In the genomic region with DNA sequence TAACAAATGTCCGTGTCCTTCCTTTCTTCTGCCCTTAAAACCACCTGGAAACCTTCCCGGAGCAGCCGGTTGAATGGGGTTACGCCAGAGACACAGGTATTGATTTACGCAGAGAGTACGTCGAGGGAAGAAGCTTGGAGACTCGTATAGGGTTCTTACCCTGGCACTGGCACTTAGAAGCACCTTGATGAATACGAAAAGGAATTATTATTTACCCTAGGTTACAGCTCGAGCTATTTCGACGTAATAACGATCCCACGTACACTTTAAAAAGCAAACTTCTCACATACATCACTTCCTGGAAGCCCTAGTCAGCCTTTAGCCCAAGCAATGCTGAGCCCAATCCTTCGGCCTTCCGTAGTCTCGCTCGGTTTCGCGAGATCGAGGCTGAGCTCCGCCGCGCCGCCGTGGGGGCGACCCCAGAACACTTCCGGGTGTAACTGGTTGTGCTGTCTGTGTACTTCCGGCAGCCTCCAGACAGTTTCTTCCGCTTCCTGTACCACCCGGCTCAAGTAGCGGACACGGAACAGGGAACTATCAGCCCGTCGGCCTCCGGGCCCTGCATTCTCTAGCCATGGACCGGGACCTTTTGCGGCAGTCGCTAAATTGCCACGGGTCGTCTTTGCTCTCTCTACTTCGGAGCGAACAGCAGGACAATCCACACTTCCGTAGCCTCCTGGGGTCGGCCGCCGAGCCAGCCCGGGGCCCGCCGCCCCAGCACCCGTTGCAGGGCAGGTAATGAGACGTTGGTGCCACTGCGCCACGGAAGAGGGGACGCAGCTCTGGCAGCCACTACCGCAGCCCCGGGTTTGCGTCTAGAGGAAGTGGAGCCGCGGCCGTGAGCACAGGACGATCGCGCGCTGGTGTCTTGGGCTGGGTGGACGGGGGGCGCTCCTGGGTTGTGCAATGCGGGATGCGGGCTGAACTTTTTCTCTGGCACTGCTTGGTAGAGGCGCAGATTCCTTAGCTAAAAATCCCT, we compare ENCODE assay signal across 1 cellular context.
TF ChIP-seq lines count a peak whose summit lies in the region.

A gene with protein sequence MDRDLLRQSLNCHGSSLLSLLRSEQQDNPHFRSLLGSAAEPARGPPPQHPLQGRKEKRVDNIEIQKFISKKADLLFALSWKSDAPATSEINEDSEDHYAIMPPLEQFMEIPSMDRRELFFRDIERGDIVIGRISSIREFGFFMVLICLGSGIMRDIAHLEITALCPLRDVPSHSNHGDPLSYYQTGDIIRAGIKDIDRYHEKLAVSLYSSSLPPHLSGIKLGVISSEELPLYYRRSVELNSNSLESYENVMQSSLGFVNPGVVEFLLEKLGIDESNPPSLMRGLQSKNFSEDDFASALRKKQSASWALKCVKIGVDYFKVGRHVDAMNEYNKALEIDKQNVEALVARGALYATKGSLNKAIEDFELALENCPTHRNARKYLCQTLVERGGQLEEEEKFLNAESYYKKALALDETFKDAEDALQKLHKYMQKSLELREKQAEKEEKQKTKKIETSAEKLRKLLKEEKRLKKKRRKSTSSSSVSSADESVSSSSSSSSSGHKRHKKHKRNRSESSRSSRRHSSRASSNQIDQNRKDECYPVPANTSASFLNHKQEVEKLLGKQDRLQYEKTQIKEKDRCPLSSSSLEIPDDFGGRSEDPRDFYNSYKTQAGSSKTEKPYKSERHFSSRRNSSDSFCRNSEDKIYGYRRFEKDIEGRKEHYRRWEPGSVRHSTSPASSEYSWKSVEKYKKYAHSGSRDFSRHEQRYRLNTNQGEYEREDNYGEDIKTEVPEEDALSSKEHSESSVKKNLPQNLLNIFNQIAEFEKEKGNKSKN (plus strand): TSS at position 476 of the 979 bp plus-strand sequence. CDS start 99 bp downstream, at position 575.

TF ChIP-seq in HepG2, 621 proteins besides CTCF, POLR2A, EP300 and RAD21 (continued from another document and continues in another):
- TF ChIP-seq, protein P1, sequence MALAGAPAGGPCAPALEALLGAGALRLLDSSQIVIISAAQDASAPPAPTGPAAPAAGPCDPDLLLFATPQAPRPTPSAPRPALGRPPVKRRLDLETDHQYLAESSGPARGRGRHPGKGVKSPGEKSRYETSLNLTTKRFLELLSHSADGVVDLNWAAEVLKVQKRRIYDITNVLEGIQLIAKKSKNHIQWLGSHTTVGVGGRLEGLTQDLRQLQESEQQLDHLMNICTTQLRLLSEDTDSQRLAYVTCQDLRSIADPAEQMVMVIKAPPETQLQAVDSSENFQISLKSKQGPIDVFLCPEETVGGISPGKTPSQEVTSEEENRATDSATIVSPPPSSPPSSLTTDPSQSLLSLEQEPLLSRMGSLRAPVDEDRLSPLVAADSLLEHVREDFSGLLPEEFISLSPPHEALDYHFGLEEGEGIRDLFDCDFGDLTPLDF (CRISPR knock-in tag; IDR thresholded peaks at IDR 0.05): peak; percentile 25; the same call in 1 of the 2 replicates
- TF ChIP-seq, protein P2, sequence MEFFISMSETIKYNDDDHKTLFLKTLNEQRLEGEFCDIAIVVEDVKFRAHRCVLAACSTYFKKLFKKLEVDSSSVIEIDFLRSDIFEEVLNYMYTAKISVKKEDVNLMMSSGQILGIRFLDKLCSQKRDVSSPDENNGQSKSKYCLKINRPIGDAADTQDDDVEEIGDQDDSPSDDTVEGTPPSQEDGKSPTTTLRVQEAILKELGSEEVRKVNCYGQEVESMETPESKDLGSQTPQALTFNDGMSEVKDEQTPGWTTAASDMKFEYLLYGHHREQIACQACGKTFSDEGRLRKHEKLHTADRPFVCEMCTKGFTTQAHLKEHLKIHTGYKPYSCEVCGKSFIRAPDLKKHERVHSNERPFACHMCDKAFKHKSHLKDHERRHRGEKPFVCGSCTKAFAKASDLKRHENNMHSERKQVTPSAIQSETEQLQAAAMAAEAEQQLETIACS (CRISPR knock-in tag; IDR thresholded peaks at IDR 0.05): no peak; the same call in 1 of the 2 replicates
- TF ChIP-seq SYNCRIP (IDR thresholded peaks at IDR 0.05; ENCODE audit: insufficient read depth, low read depth, low read length): no peak
- peak; percentile 58; the same call in 1 of the 2 replicates for TF ChIP-seq SALL2 (CRISPR knock-in tag; IDR thresholded peaks at IDR 0.05)
- TF ChIP-seq THAP11 (CRISPR knock-in tag; IDR thresholded peaks at IDR 0.05): peak; percentile 96
- TF ChIP-seq ZFP1 (CRISPR knock-in tag; IDR thresholded peaks at IDR 0.05): no peak
- TF ChIP-seq, protein P3, sequence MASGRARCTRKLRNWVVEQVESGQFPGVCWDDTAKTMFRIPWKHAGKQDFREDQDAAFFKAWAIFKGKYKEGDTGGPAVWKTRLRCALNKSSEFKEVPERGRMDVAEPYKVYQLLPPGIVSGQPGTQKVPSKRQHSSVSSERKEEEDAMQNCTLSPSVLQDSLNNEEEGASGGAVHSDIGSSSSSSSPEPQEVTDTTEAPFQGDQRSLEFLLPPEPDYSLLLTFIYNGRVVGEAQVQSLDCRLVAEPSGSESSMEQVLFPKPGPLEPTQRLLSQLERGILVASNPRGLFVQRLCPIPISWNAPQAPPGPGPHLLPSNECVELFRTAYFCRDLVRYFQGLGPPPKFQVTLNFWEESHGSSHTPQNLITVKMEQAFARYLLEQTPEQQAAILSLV (CRISPR knock-in tag; IDR thresholded peaks at IDR 0.05; ENCODE audit: borderline replicate concordance): peak; percentile 75; the same call in 1 of the 2 replicates
- TF ChIP-seq PPARG (CRISPR knock-in tag; conservative IDR thresholded peaks at IDR 0.05): no peak; the same call in 1 of the 2 replicates
- TF ChIP-seq, protein P4, sequence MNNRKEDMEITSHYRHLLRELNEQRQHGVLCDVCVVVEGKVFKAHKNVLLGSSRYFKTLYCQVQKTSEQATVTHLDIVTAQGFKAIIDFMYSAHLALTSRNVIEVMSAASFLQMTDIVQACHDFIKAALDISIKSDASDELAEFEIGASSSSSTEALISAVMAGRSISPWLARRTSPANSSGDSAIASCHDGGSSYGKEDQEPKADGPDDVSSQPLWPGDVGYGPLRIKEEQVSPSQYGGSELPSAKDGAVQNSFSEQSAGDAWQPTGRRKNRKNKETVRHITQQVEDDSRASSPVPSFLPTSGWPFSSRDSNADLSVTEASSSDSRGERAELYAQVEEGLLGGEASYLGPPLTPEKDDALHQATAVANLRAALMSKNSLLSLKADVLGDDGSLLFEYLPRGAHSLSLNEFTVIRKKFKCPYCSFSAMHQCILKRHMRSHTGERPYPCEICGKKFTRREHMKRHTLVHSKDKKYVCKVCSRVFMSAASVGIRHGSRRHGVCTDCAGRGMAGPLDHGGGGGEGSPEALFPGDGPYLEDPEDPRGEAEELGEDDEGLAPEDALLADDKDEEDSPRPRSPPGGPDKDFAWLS (CRISPR knock-in tag; IDR thresholded peaks at IDR 0.05; ENCODE audit: borderline replicate concordance): no peak
- TF ChIP-seq SUZ12 (IDR thresholded peaks at IDR 0.05; ENCODE audit: low read depth, low read length): no peak
- TF ChIP-seq, protein P5, sequence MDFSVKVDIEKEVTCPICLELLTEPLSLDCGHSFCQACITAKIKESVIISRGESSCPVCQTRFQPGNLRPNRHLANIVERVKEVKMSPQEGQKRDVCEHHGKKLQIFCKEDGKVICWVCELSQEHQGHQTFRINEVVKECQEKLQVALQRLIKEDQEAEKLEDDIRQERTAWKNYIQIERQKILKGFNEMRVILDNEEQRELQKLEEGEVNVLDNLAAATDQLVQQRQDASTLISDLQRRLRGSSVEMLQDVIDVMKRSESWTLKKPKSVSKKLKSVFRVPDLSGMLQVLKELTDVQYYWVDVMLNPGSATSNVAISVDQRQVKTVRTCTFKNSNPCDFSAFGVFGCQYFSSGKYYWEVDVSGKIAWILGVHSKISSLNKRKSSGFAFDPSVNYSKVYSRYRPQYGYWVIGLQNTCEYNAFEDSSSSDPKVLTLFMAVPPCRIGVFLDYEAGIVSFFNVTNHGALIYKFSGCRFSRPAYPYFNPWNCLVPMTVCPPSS (IDR thresholded peaks at IDR 0.05): no peak
- TF ChIP-seq, protein P6, sequence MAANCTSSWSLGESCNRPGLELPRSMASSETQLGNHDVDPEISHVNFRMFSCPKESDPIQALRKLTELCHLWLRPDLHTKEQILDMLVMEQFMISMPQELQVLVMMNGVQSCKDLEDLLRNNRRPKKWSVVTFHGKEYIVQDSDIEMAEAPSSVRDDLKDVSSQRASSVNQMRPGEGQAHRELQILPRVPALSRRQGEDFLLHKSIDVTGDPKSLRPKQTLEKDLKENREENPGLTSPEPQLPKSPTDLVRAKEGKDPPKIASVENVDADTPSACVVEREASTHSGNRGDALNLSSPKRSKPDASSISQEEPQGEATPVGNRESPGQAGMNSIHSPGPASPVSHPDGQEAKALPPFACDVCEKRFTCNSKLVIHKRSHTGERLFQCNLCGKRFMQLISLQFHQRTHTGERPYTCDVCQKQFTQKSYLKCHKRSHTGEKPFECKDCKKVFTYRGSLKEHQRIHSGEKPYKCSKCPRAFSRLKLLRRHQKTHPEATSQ (CRISPR knock-in tag; IDR thresholded peaks at IDR 0.05; ENCODE audit: borderline replicate concordance): 0 out of 2 replicates have a peak, but pooled peaks have one; percentile 46
- TF ChIP-seq REPIN1 (CRISPR knock-in tag; IDR thresholded peaks at IDR 0.05; ENCODE audit: borderline replicate concordance, low read depth): peak; percentile 85
- TF ChIP-seq, protein P7, sequence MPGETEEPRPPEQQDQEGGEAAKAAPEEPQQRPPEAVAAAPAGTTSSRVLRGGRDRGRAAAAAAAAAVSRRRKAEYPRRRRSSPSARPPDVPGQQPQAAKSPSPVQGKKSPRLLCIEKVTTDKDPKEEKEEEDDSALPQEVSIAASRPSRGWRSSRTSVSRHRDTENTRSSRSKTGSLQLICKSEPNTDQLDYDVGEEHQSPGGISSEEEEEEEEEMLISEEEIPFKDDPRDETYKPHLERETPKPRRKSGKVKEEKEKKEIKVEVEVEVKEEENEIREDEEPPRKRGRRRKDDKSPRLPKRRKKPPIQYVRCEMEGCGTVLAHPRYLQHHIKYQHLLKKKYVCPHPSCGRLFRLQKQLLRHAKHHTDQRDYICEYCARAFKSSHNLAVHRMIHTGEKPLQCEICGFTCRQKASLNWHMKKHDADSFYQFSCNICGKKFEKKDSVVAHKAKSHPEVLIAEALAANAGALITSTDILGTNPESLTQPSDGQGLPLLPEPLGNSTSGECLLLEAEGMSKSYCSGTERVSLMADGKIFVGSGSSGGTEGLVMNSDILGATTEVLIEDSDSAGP (CRISPR knock-in tag; IDR thresholded peaks at IDR 0.05; ENCODE audit: borderline replicate concordance): peak; percentile 96; the same call in 1 of the 2 replicates
- TF ChIP-seq ZNF773 (CRISPR knock-in tag; IDR thresholded peaks at IDR 0.05; ENCODE audit: borderline replicate concordance): no peak
- 0 out of 2 replicates have a peak, but pooled peaks have one; percentile 3 for TF ChIP-seq JUND (CRISPR knock-in tag; IDR thresholded peaks at IDR 0.05)
- no peak for TF ChIP-seq KDM1A (CRISPR knock-in tag; IDR thresholded peaks at IDR 0.05)
- TF ChIP-seq NCOA1 (CRISPR knock-in tag; IDR thresholded peaks at IDR 0.05): no peak
- TF ChIP-seq HDAC6 (IDR thresholded peaks at IDR 0.05; ENCODE audit: low read depth, low read length): no peak
- TF ChIP-seq ZNF788 (CRISPR knock-in tag; IDR thresholded peaks at IDR 0.05; ENCODE audit: borderline replicate concordance): peak; percentile 92; the same call in 1 of the 2 replicates
- peak; percentile 13 for TF ChIP-seq ZNF33B (CRISPR knock-in tag; IDR thresholded peaks at IDR 0.05)
- TF ChIP-seq, protein P8, sequence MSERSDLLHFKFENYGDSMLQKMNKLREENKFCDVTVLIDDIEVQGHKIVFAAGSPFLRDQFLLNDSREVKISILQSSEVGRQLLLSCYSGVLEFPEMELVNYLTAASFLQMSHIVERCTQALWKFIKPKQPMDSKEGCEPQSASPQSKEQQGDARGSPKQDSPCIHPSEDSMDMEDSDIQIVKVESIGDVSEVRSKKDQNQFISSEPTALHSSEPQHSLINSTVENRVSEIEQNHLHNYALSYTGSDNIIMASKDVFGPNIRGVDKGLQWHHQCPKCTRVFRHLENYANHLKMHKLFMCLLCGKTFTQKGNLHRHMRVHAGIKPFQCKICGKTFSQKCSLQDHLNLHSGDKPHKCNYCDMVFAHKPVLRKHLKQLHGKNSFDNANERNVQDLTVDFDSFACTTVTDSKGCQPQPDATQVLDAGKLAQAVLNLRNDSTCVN (CRISPR knock-in tag; IDR thresholded peaks at IDR 0.05; ENCODE audit: borderline replicate concordance): peak; percentile 24; the same call in 1 of the 2 replicates
- TF ChIP-seq ZBTB7A (CRISPR knock-in tag; IDR thresholded peaks at IDR 0.05): no peak
- TF ChIP-seq ZBTB20 (CRISPR knock-in tag; IDR thresholded peaks at IDR 0.05; ENCODE audit: borderline replicate concordance, low read depth): no peak; the same call in 1 of the 2 replicates
- TF ChIP-seq ZNF567 (CRISPR knock-in tag; IDR thresholded peaks at IDR 0.05; ENCODE audit: borderline replicate concordance): no peak
- TF ChIP-seq CBX2 (IDR thresholded peaks at IDR 0.05; ENCODE audit: low read depth, low read length): no peak
- TF ChIP-seq CBX2 (CRISPR knock-in tag; IDR thresholded peaks at IDR 0.05; ENCODE audit: low read depth): no peak
- peak; percentile 98 for TF ChIP-seq ELF3 (CRISPR knock-in tag; IDR thresholded peaks at IDR 0.05)
- no peak for TF ChIP-seq ZNF660 (CRISPR knock-in tag; IDR thresholded peaks at IDR 0.05; ENCODE audit: borderline replicate concordance, low read depth)
- TF ChIP-seq ZBTB1 (CRISPR knock-in tag; IDR thresholded peaks at IDR 0.05; ENCODE audit: borderline replicate concordance): no peak
- TF ChIP-seq ZNF878 (CRISPR knock-in tag; IDR thresholded peaks at IDR 0.05): peak; percentile 51; the same call in 1 of the 2 replicates
- TF ChIP-seq ZNF879 (CRISPR knock-in tag; IDR thresholded peaks at IDR 0.05): peak; percentile 20; the same call in 1 of the 2 replicates
- TF ChIP-seq, protein P9, sequence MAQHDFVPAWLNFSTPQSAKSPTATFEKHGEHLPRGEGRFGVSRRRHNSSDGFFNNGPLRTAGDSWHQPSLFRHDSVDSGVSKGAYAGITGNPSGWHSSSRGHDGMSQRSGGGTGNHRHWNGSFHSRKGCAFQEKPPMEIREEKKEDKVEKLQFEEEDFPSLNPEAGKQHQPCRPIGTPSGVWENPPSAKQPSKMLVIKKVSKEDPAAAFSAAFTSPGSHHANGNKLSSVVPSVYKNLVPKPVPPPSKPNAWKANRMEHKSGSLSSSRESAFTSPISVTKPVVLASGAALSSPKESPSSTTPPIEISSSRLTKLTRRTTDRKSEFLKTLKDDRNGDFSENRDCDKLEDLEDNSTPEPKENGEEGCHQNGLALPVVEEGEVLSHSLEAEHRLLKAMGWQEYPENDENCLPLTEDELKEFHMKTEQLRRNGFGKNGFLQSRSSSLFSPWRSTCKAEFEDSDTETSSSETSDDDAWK (CRISPR knock-in tag; IDR thresholded peaks at IDR 0.05): no peak
- 0 out of 2 replicates have a peak, but pooled peaks have one; percentile 48 for TF ChIP-seq NFKBIZ (CRISPR knock-in tag; IDR thresholded peaks at IDR 0.05)
- peak; percentile 48 for TF ChIP-seq FOSL2 (CRISPR knock-in tag; IDR thresholded peaks at IDR 0.05)
- no peak for TF ChIP-seq PLRG1 (conservative IDR thresholded peaks at IDR 0.05)
- TF ChIP-seq TGIF2 (CRISPR knock-in tag; IDR thresholded peaks at IDR 0.05): 0 out of 2 replicates have a peak, but pooled peaks have one; percentile 22
- TF ChIP-seq HNF4A (CRISPR knock-in tag; IDR thresholded peaks at IDR 0.05): no peak
- TF ChIP-seq FOXK2 (IDR thresholded peaks at IDR 0.05): peak; percentile 51; the same call in 1 of the 2 replicates
